In genomic region chr1:196941474-196941873, GRCh38 we compare ENCODE assay signal across 13 cellular contexts. TPM values are rescaled to one million over a fixed set of nuclear protein-coding genes. Genes with fewer than 3 reads are reported as not detected.
DNase-seq lines count a peak whose midpoint lies in the region; ATAC-seq and TF ChIP-seq lines count a peak whose summit lies in the region.
"Not testable (repeated sequence)": the region's sequence is repeated elsewhere in the genome, so short reads cannot be mapped to it uniquely, and the experiment has no call there.
"Had no signal": no experiment of that assay in that cellular context is flagged by ENCODE, and none has a peak within 500 bp of the region (broad histone marks: within the 10 kb centered on the region; RNA-seq: fewer than 3 reads in every experiment).

No MANE protein-coding gene starts in this region.

- H3K27me3 ChIP-seq in Caco-2 (replicated peaks; ENCODE audit: control insufficient read depth, insufficient read depth, low read length); GM23338 (ENCODE audit: insufficient read depth); hepatocyte; liver (ENCODE audit: control insufficient read depth in 4 of 4, insufficient read depth in 4 of 4, low read length in 3 of 4); neuronal stem cell (ENCODE audit: control insufficient read depth in 3 of 3, insufficient read depth in 3 of 3, low read depth in 1 of 3, low read length in 3 of 3): not testable (repeated sequence)

- DNase-seq in Caco-2 (peak; percentile 11 to 41), GM23338 (ENCODE audit: low spot score) (peak; percentile 8), NCI-H748 (lab: John Stamatoyannopoulos, UW; ENCODE audit: unreplicated experiment) (peak; percentile 61), SHP77 (lab: John Stamatoyannopoulos, UW) (peak; percentile 2 to 29), hepatocyte (ENCODE audit: low spot score) (peak; percentile 39)
- not testable (repeated sequence) for DNase-seq in neuronal stem cell (ENCODE audit: low spot score)

- H2BK120ac ChIP-seq in neuronal stem cell (ENCODE audit: low read depth, low read length), result not testable (repeated sequence)

- ATAC-seq in GM23338, result not testable (repeated sequence)

- not testable (repeated sequence) for H3K4me1 Mint-ChIP-seq in Caco-2 (ENCODE audit: low read depth, unreplicated experiment); GM23338

- not testable (repeated sequence) for H3K36me3 ChIP-seq in Caco-2 (ENCODE audit: control insufficient read depth, insufficient read depth, low read length); GM23338 (ENCODE audit: insufficient read depth); hepatocyte (replicated peaks; ENCODE audit: insufficient read depth, low read depth); liver (ENCODE audit: control insufficient read depth in 4 of 4, insufficient read depth in 3 of 4, low read depth in 1 of 4, low read length in 3 of 4); neuronal stem cell (replicated peaks in 1 of 2; ENCODE audit: control insufficient read depth in 2 of 2, insufficient read depth in 2 of 2, low read length in 2 of 2)

- intact Hi-C loops in Caco-2 (cut with micrococcal nuclease; ENCODE audit: unreplicated experiment), result not testable (repeated sequence)

- not testable (repeated sequence) for H3K4me2 ChIP-seq in GM23338; hepatocyte; neuronal stem cell (ENCODE audit: insufficient read depth, low read length, poor library complexity, severe bottlenecking)

- not testable (repeated sequence) for H4K20me1 ChIP-seq in GM23338 (replicated peaks; ENCODE audit: insufficient read depth); hepatocyte (ENCODE audit: insufficient read depth, poor library complexity, severe bottlenecking)

- H2BK15ac ChIP-seq in neuronal stem cell (ENCODE audit: low read length), result not testable (repeated sequence)

- H3K14ac ChIP-seq in neuronal stem cell (ENCODE audit: low read length), result not testable (repeated sequence)

- CTCF ChIA-PET in Caco-2 (lab: Charles Lee), result not testable (repeated sequence)

- H2BK5ac ChIP-seq in neuronal stem cell (ENCODE audit: low read length), result not testable (repeated sequence)

- not testable (repeated sequence) for H3K9me3 Mint-ChIP-seq in Caco-2 (ENCODE audit: unreplicated experiment); GM23338

- POLR2A ChIA-PET in Caco-2 (lab: Charles Lee), result not testable (repeated sequence)

- not testable (repeated sequence) for H3K23ac ChIP-seq in neuronal stem cell (ENCODE audit: low read depth, low read length, poor library complexity)

- not testable (repeated sequence) for H3K9me2 ChIP-seq in GM23338 (ENCODE audit: insufficient read depth); hepatocyte (replicated peaks; ENCODE audit: insufficient read depth)

- H3K27ac ChIP-seq in GM23338 (ENCODE audit: low read depth); hepatocyte; liver (ENCODE audit: low read depth in 1 of 2, low read length in 2 of 2); neuronal stem cell (replicated peaks; ENCODE audit: low read length): not testable (repeated sequence)

- not testable (repeated sequence) for H2AFZ ChIP-seq in GM23338, hepatocyte
- H2AFZ ChIP-seq in neuronal stem cell (ENCODE audit: low read length), result peak overlapping the region; percentile 29

- H3K4me1 ChIP-seq in Caco-2; GM23338 (ENCODE audit: insufficient read depth); hepatocyte (ENCODE audit: insufficient read depth); neuronal stem cell (ENCODE audit: control insufficient read depth in 2 of 2, insufficient read depth in 1 of 2, low read depth in 1 of 2, low read length in 2 of 2): not testable (repeated sequence)
- peaks cover 0 to 10% (median 6%) of the 10 kb centered on the region in 4 donors for H3K4me1 ChIP-seq in liver (ENCODE audit: control insufficient read depth in 4 of 4, insufficient read depth in 4 of 4, low read length in 3 of 4)

- H3F3A ChIP-seq in GM23338 (replicated peaks; ENCODE audit: low read depth), result not testable (repeated sequence)

- not testable (repeated sequence) for H3K79me2 ChIP-seq in GM23338 (replicated peaks; ENCODE audit: insufficient read depth); hepatocyte

- H3K9me3 ChIP-seq in Caco-2; hepatocyte (ENCODE audit: low read depth); liver (ENCODE audit: control insufficient read depth in 4 of 4, low read length in 3 of 4); neuronal stem cell (replicated peaks in 1 of 2; ENCODE audit: control insufficient read depth in 2 of 2, insufficient read depth in 1 of 2, low read depth in 1 of 2, low read length in 2 of 2): not testable (repeated sequence)

- H3K4ac ChIP-seq in neuronal stem cell (ENCODE audit: low read length), result not testable (repeated sequence)

- not testable (repeated sequence) for H3K4me3 Mint-ChIP-seq in Caco-2 (ENCODE audit: unreplicated experiment); GM23338

- not testable (repeated sequence) for H3K18ac ChIP-seq in neuronal stem cell (ENCODE audit: low read length)

- H3K27me3 Mint-ChIP-seq in Caco-2 (ENCODE audit: insufficient read depth, unreplicated experiment); GM23338 (ENCODE audit: insufficient read depth, low read depth, poor library complexity): not testable (repeated sequence)

- H4K91ac ChIP-seq in neuronal stem cell (ENCODE audit: low read depth, low read length, poor library complexity), result not testable (repeated sequence)

- H3K9ac ChIP-seq in liver (ENCODE audit: low read depth in 1 of 2, low read length in 2 of 2); neuronal stem cell (ENCODE audit: low read depth, low read length, poor library complexity): not testable (repeated sequence)

- H4K8ac ChIP-seq in neuronal stem cell (ENCODE audit: low read depth, low read length), result not testable (repeated sequence)

- not testable (repeated sequence) for H3K36me3 Mint-ChIP-seq in Caco-2 (ENCODE audit: insufficient read depth, unreplicated experiment); GM23338 (ENCODE audit: low read depth)

- TF ChIP-seq RAD21 in liver (IDR thresholded peaks at IDR 0.05), result not testable (repeated sequence)

- not testable (repeated sequence) for H3K4me3 ChIP-seq in Caco-2 (ENCODE audit: low read depth, low read length); GM23338; hepatocyte; liver (ENCODE audit: low read depth in 1 of 3, low read length in 3 of 3); neuronal stem cell (ENCODE audit: low read length in 2 of 2)

- not testable (repeated sequence) for TF ChIP-seq CTCF in Caco-2 (IDR thresholded peaks at IDR 0.05; ENCODE audit: insufficient read depth in 1 of 2, low read depth in 1 of 2, low read length in 1 of 2, severe bottlenecking in 1 of 2, unreplicated experiment in 1 of 2); GM23338 (conservative IDR thresholded peaks at IDR 0.05; ENCODE audit: low read depth in 2 of 2); hepatocyte (IDR thresholded peaks at IDR 0.05; ENCODE audit: poor library complexity); liver (IDR thresholded peaks at IDR 0.05; ENCODE audit: low read depth, low read length, missing input control)

- H3K79me1 ChIP-seq in neuronal stem cell (ENCODE audit: low read depth, low read length), result not testable (repeated sequence)

- 58% methylated on average over 6 of the region's 6 CpGs for WGBS in hepatocyte (ENCODE audit: low lambda C conversion rate, missing lambda C conversion rate)
- 31% methylated on average over 6 of the region's 6 CpGs for WGBS in liver
- no CpG with 5 or more reads among the region's 6 CpGs for WGBS in neuronal stem cell (ENCODE audit: extremely low coverage in 2 of 2, insufficient read length in 2 of 2, insufficient replicate concordance in 1 of 2), 2 donors

- not testable (repeated sequence) for H2BK12ac ChIP-seq in neuronal stem cell (ENCODE audit: low read length)

- BruUV-seq in Caco-2 (replicated peaks; lab: Mats Ljungman, UMichigan), result not testable (repeated sequence)

- H2AK5ac ChIP-seq in neuronal stem cell (ENCODE audit: low read depth, low read length), result not testable (repeated sequence)

- not testable (repeated sequence) for H3K27ac Mint-ChIP-seq in Caco-2 (ENCODE audit: unreplicated experiment); GM23338

TF ChIP-seq in liver, 16 proteins besides CTCF, POLR2A, EP300 and RAD21 (continues in another document):
- peak in 1 of 2 donors; percentile 26 for TF ChIP-seq HNF4A (conservative IDR thresholded peaks at IDR 0.05)

RNA-seq across cellular contexts. Expression of gene CFHR2, which starts 2.1 kb away (rescaled TPM):
- total RNA-seq in Caco-2 (2022) (not detected in 2 replicates), hepatocyte (16.9 and 35.6 TPM in 2 replicates), liver (100 to 1,000 TPM; 153 to 341 TPM)
- total RNA-seq in GM23338 (2014; rRNA removed; shearing (Covaris generic)), result not detected in 2 replicates
- polyA plus RNA-seq in GM23338 (2016; fragmentation: Nextera tagmentation; extraction: Ambion mirVana) (not detected in 2 replicates), hepatocyte (6.8 and 9.6 TPM in 2 replicates), liver (100 to 1,000 TPM; 448 to 483 TPM)
- polyA plus RNA-seq in neuronal stem cell (2013, experiment 1 of 2), result not detected
- polyA plus RNA-seq in neuronal stem cell (2013, experiment 2 of 2), result not detected
- total RNA-seq: CD8-positive, alpha-beta memory T cell; PC-3; Right ventricle myocardium superior; RPMI7951; SK-MEL-5 had no signal
- polyA plus RNA-seq: CD14-positive monocyte; CD8-positive, alpha-beta memory T cell had no signal

RNA-seq across cellular contexts. Expression of gene CFHR5, which starts 35.9 kb away (rescaled TPM):
- total RNA-seq in Caco-2 (2022) (not detected in 2 replicates), hepatocyte (0.56 and 0.77 TPM in 2 replicates), liver (10 to 100 TPM in 1 of 2 donors, 1 to 10 TPM in 1; 3.4 to 80.3 TPM)
- not detected in 2 replicates for total RNA-seq in GM23338 (2014; rRNA removed; shearing (Covaris generic))
- polyA plus RNA-seq in GM23338 (2016; fragmentation: Nextera tagmentation; extraction: Ambion mirVana) (not detected in 2 replicates), hepatocyte (0.36 TPM in 1 of 2 replicates, not detected in the other), liver (100 to 1,000 TPM in 1 of 2 donors, 10 to 100 TPM in 1; 18.0 to 110 TPM)
- polyA plus RNA-seq in neuronal stem cell (2013, experiment 1 of 2), result not detected
- not detected for polyA plus RNA-seq in neuronal stem cell (2013, experiment 2 of 2)
- total RNA-seq: CD8-positive, alpha-beta memory T cell; PC-3; Right ventricle myocardium superior; RPMI7951; SK-MEL-5 had no signal
- polyA plus RNA-seq: CD14-positive monocyte; CD8-positive, alpha-beta memory T cell had no signal

RNA-seq across cellular contexts. Expression of gene CFHR4, which starts 53.6 kb away (rescaled TPM):
- total RNA-seq in Caco-2 (2022), result not detected in 2 replicates
- total RNA-seq in GM23338 (2014; rRNA removed; shearing (Covaris generic)), result not detected in 2 replicates
- not detected in 2 replicates for polyA plus RNA-seq in GM23338 (2016; fragmentation: Nextera tagmentation; extraction: Ambion mirVana)
- total RNA-seq in hepatocyte, result 2.1 and 3.4 TPM in 2 replicates
- polyA plus RNA-seq in hepatocyte, result 0.21 and 1.2 TPM in 2 replicates
- total RNA-seq in liver, result 10 to 100 TPM; 30.3 to 63.0 TPM
- 100 to 1,000 TPM in 1 of 2 donors, 10 to 100 TPM in 1; 72.6 to 124 TPM for polyA plus RNA-seq in liver
- polyA plus RNA-seq in neuronal stem cell (2013, experiment 1 of 2), result not detected
- polyA plus RNA-seq in neuronal stem cell (2013, experiment 2 of 2), result 0.12 TPM
- total RNA-seq: CD8-positive, alpha-beta memory T cell; PC-3; Right ventricle myocardium superior; RPMI7951 had no signal
- polyA plus RNA-seq: CD14-positive monocyte; CD8-positive, alpha-beta memory T cell had no signal

Comparison
In these comparisons a context has a peak if more than half of its experiments do, and no peak if none do; other contexts are left out.
1. RNA of gene CFHR2, which starts 2.1 kb away (total RNA-seq): 153 to 341 TPM in liver and 16.9 to 35.6 TPM in hepatocyte; not detected in Caco-2 and not detected in GM23338; every median in the first group is over 10 times any median in the second.